ENCODE assay signal across 21 cellular contexts in genomic region chr14:69284170-69284569, GRCh38. TPM values are rescaled to one million over a fixed set of nuclear protein-coding genes. Genes with fewer than 3 reads are reported as not detected.
"Had no signal": no experiment of that assay in that cellular context is flagged by ENCODE, and none has a peak within 500 bp of the region (broad histone marks: within the 10 kb centered on the region; RNA-seq: fewer than 3 reads in every experiment).

No MANE protein-coding gene starts in this region.

- FAIRE-seq: islet of Langerhans had no signal

- H3K36me3 ChIP-seq: neutrophil, tibial nerve, upper lobe of right lung had no signal

- H3K27me3 ChIP-seq: testis, tibial nerve, upper lobe of right lung had no signal

- ATAC-seq: mucosa of descending colon; naive thymus-derived CD8-positive, alpha-beta T cell; psoas muscle; sciatic nerve; stimulated activated naive B cell treated with anti-CD40 and anti-IgM and Interleukin-4, amounts not matched to agents 10 μg/mL and 1 μg/mL and 100 μg/mL, for 72 hours; stimulated activated naive CD8-positive, alpha-beta T cell treated with anti-CD3 and anti-CD28 coated beads, Interleukin-15, amount 100 ng/mL, for 72 hours; upper lobe of right lung had no signal

- H3K27ac ChIP-seq: coronary artery, neutrophil, psoas muscle, testis, tibial nerve, upper lobe of right lung had no signal

- H3K4me1 ChIP-seq: psoas muscle had no signal

- H3K9me3 ChIP-seq: mucosa of descending colon, neutrophil, psoas muscle, testis, tibial nerve, upper lobe of right lung had no signal

- H3K4me3 ChIP-seq: coronary artery, mucosa of descending colon, psoas muscle, testis, tibial nerve, upper lobe of right lung had no signal

- DNase-seq: effector CD4-positive, alpha-beta T cell; foreskin melanocyte; head of caudate nucleus; hypothalamus; mesendoderm; mucosa of descending colon; naive thymus-derived CD8-positive, alpha-beta T cell; psoas muscle; retina; stimulated activated CD4-positive, alpha-beta T cell treated with anti-CD3 and anti-CD28 coated beads, Interleukin-2, amount 100 ng/mL, for 24 hours; stimulated activated CD4-positive, alpha-beta T cell treated with anti-CD3 and anti-CD28 coated beads, Interleukin-4, amount 100 ng/mL, for 4 hours; stimulated activated naive B cell treated with anti-CD40 and anti-IgM and Interleukin-4, amounts not matched to agents 10 μg/mL and 1 μg/mL and 100 μg/mL, for 72 hours; stimulated activated naive CD8-positive, alpha-beta T cell treated with anti-CD3 and anti-CD28 coated beads, Interleukin-15, amount 100 ng/mL, for 72 hours; testis; upper lobe of right lung had no signal

RNA-seq across cellular contexts. Expression of gene GALNT16, which starts 24.2 kb away (rescaled TPM):
- total RNA-seq: lung microvascular endothelial cell; naive thymus-derived CD8-positive, alpha-beta T cell had no signal
- polyA plus RNA-seq: naive thymus-derived CD8-positive, alpha-beta T cell had no signal
